Comparison of ENCODE assay signal across 8 cellular contexts in the genomic region with DNA sequence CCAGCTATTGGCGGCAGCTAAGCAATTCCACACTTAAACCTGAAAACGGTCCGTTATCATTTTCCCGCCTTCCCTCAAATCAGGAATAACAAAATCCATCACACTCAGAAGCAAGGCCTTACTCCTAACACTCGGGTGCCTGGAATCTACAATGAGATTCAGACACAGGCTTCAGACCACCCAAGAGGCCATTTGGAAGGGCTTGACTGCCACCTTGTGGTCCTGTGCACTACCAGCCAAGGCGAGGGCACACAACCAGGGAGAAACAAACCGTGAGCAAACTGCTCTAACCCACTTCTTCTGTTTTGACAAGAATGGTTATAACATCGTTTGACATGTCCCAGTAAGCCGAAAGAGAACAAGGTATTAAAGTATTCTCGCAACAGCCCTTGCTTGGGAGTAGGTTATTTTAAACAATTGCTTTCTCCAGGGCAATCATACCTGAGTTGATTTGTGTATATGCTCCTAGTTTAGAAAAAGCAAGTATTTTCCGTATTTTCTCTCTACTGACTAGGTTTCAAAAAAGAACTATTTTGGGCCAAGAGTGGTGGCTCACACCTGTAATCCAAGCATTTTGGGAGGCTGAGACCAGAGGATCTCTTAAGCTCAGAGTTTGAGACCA. TPM values are rescaled to one million over a fixed set of nuclear protein-coding genes. Genes with fewer than 3 reads are reported as not detected.
DNase-seq lines count a peak whose midpoint lies in the region; ATAC-seq lines count a peak whose summit lies in the region.

No MANE protein-coding gene starts in this region.

- H3K9me3 Mint-ChIP-seq in activated T-helper 17 cell treated with anti-CD3 and anti-CD28 coated beads, Interleukin-2, amount 50 U/mL, for 72 hours = no peaks in the 10 kb centered on the region

- no peak overlapping the region for H3K27ac Mint-ChIP-seq in activated T-helper 17 cell treated with anti-CD3 and anti-CD28 coated beads, Interleukin-2, amount 50 U/mL, for 72 hours

- no peaks in the 10 kb centered on the region for H3K4me1 Mint-ChIP-seq in activated T-helper 17 cell treated with anti-CD3 and anti-CD28 coated beads, Interleukin-2, amount 50 U/mL, for 72 hours

- peaks cover 16% of the 10 kb centered on the region for H3K27me3 Mint-ChIP-seq in activated T-helper 17 cell treated with anti-CD3 and anti-CD28 coated beads, Interleukin-2, amount 50 U/mL, for 72 hours

- intact Hi-C loops in head of caudate nucleus (cut with DNase I) = no loop called here

- peak; percentile 72 for DNase-seq in AG20443 (ENCODE audit: low spot score)
- peak; percentile 49 for DNase-seq in NCI-H82 treated with DMSO at 0.1 percent for 48 hours (lab: John Stamatoyannopoulos, UW; ENCODE audit: unreplicated experiment)
- peak; percentile 61 to 88 (median 79) for DNase-seq in head of caudate nucleus
- DNase-seq in pulmonary artery endothelial cell (ENCODE audit: low read depth, low spot score) = peak; percentile 4
- no peak for DNase-seq in DMS153 (lab: John Stamatoyannopoulos, UW)

- ATAC-seq in GM18517 (IDR thresholded peaks at IDR 0.05; ENCODE audit: unreplicated experiment) (peak; percentile 71), HG03196 (IDR thresholded peaks at IDR 0.05; ENCODE audit: unreplicated experiment) (peak; percentile 70)
- peak; percentile 48 for ATAC-seq in activated T-helper 17 cell treated with anti-CD3 and anti-CD28 coated beads, Interleukin-2, amount 50 U/mL, for 72 hours (replicated peaks)

- no peak overlapping the region for H3K4me3 Mint-ChIP-seq in activated T-helper 17 cell treated with anti-CD3 and anti-CD28 coated beads, Interleukin-2, amount 50 U/mL, for 72 hours

- H3K36me3 Mint-ChIP-seq in activated T-helper 17 cell treated with anti-CD3 and anti-CD28 coated beads, Interleukin-2, amount 50 U/mL, for 72 hours (ENCODE audit: low read depth) = peaks cover 8% of the 10 kb centered on the region

RNA-seq across cellular contexts. Expression of gene TAFA4, which starts 40.1 kb away (rescaled TPM):
- total RNA-seq in activated T-helper 17 cell treated with anti-CD3 and anti-CD28 coated beads, Interleukin-2, amount 50 U/mL, for 72 hours = not detected
- total RNA-seq in pulmonary artery endothelial cell = not detected in 2 replicates

RNA-seq across cellular contexts. Expression of gene EOGT, which starts 41.0 kb away (rescaled TPM):
- 10 to 100 TPM; 15.5 to 24.4 TPM for total RNA-seq in activated T-helper 17 cell treated with anti-CD3 and anti-CD28 coated beads, Interleukin-2, amount 50 U/mL, for 72 hours
- 122 and 125 TPM in 2 replicates for total RNA-seq in pulmonary artery endothelial cell
